ENCODE assay signal across 1 cellular context in the genomic region with DNA sequence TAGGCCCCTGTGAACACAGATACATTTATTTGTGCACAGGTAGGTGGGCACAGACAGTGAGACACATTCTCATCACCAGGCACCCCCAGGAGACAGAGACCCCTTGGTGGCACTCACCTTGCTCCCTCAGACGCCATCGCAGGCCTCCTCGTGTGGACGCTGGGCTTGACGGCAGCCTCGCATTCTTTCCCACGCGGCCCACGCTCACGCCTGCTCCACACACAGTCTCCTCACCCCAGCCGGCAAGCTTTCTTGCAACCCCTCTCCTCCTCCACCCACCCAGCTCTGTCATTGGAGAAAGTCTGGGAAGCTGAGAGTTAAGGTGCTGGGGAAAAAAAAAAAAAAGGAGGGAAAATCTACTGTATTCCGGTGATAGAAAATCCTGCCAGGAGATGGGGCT.
TF ChIP-seq lines count a peak whose summit lies in the region.

No MANE protein-coding gene starts in this region.

TF ChIP-seq in IMR-90, 13 proteins besides CTCF, POLR2A, EP300 and RAD21:
- TF ChIP-seq NFE2L2 (IDR thresholded peaks at IDR 0.05; ENCODE audit: low read depth, low read length) (no peak), MXI1 (IDR thresholded peaks at IDR 0.05; ENCODE audit: borderline replicate concordance, low read depth, low read length) (no peak), RFX5 (IDR thresholded peaks at IDR 0.05; ENCODE audit: low read depth, low read length) (no peak), CHD1 (IDR thresholded peaks at IDR 0.05; ENCODE audit: low read depth, low read length) (no peak), MAFK (IDR thresholded peaks at IDR 0.05; ENCODE audit: low read depth, low read length) (no peak), BHLHE40 (IDR thresholded peaks at IDR 0.05; ENCODE audit: low read depth, low read length) (no peak), RCOR1 (IDR thresholded peaks at IDR 0.05; ENCODE audit: insufficient replicate concordance, low read length) (no peak), SMC3 (IDR thresholded peaks at IDR 0.05; ENCODE audit: low read depth, low read length) (no peak), CEBPB (IDR thresholded peaks at IDR 0.05; ENCODE audit: low read depth, low read length) (no peak), MAZ (IDR thresholded peaks at IDR 0.05; ENCODE audit: borderline replicate concordance, low read depth, low read length) (no peak)
- TF ChIP-seq, protein P1, sequence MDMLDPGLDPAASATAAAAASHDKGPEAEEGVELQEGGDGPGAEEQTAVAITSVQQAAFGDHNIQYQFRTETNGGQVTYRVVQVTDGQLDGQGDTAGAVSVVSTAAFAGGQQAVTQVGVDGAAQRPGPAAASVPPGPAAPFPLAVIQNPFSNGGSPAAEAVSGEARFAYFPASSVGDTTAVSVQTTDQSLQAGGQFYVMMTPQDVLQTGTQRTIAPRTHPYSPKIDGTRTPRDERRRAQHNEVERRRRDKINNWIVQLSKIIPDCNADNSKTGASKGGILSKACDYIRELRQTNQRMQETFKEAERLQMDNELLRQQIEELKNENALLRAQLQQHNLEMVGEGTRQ (IDR thresholded peaks at IDR 0.05; ENCODE audit: low read depth, low read length) = no peak
- TF ChIP-seq, protein P2, sequence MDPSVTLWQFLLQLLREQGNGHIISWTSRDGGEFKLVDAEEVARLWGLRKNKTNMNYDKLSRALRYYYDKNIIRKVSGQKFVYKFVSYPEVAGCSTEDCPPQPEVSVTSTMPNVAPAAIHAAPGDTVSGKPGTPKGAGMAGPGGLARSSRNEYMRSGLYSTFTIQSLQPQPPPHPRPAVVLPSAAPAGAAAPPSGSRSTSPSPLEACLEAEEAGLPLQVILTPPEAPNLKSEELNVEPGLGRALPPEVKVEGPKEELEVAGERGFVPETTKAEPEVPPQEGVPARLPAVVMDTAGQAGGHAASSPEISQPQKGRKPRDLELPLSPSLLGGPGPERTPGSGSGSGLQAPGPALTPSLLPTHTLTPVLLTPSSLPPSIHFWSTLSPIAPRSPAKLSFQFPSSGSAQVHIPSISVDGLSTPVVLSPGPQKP (IDR thresholded peaks at IDR 0.05; ENCODE audit: borderline replicate concordance, low read depth, low read length) = no peak
